13 cellular contexts compared by ENCODE assay signal in genomic region chr14:75978249-75978731, GRCh38. TPM values are rescaled to one million over a fixed set of nuclear protein-coding genes. Genes with fewer than 3 reads are reported as not detected.
DNase-seq lines count a peak whose midpoint lies in the region; ATAC-seq and TF ChIP-seq lines count a peak whose summit lies in the region.
"Had no signal": no experiment of that assay in that cellular context is flagged by ENCODE, and none has a peak within 500 bp of the region (broad histone marks: within the 10 kb centered on the region; RNA-seq: fewer than 3 reads in every experiment).

No MANE protein-coding gene starts in this region.

- no peaks in the 10 kb centered on the region for H3K27me3 ChIP-seq in dorsolateral prefrontal cortex
- no peaks in the 10 kb centered on the region for H3K27me3 ChIP-seq in stomach
- no peaks in the 10 kb centered on the region for H3K27me3 ChIP-seq in suprapubic skin
- H3K27me3 ChIP-seq: MG63, pancreas had no signal

- TF ChIP-seq EP300 in stomach (IDR thresholded peaks at IDR 0.05) (no peak), suprapubic skin (IDR thresholded peaks at IDR 0.05) (no peak)

- H3K9me3 ChIP-seq in stomach = no peaks in the 10 kb centered on the region
- no peaks in the 10 kb centered on the region for H3K9me3 ChIP-seq in suprapubic skin
- H3K9me3 ChIP-seq: MG63, pancreas had no signal

- CTCF ChIA-PET in activated naive CD4-positive, alpha-beta T cell treated with anti-CD3 and anti-CD28 coated beads for 36 hours (lab: Charles Lee) = interaction anchor here (0.7 to 13.8 kb wide), 6 partner anchors 18 to 277 kb away, joined by 3 to 131 read pairs (median 4); no protein-coding TSS in a partner anchor

- H3K36me3 Mint-ChIP-seq in activated naive CD4-positive, alpha-beta T cell treated with anti-CD3 and anti-CD28 coated beads for 36 hours (ENCODE audit: low read depth) = no peaks in the 10 kb centered on the region
- no peaks in the 10 kb centered on the region for H3K36me3 Mint-ChIP-seq in activated naive CD4-positive, alpha-beta T cell treated with anti-CD3 and anti-CD28 coated beads, Interleukin-2, amount 50 U/mL, for 72 hours
- no peaks in the 10 kb centered on the region for H3K36me3 Mint-ChIP-seq in nephron progenitor cell (ENCODE audit: low read depth)

- no peak for ATAC-seq in activated naive CD4-positive, alpha-beta T cell treated with anti-CD3 and anti-CD28 coated beads, Interleukin-2, amount 50 U/mL, for 72 hours
- ATAC-seq: Panc1, pancreas had no signal

- peak; percentile 43 for DNase-seq in activated naive CD4-positive, alpha-beta T cell treated with anti-CD3 and anti-CD28 coated beads for 36 hours
- DNase-seq in activated naive CD4-positive, alpha-beta T cell treated with anti-CD3 and anti-CD28 coated beads, Interleukin-2, amount 50 U/mL, for 72 hours (ENCODE audit: low spot score in 2 of 2) = no peak
- DNase-seq in NCI-H69 (lab: John Stamatoyannopoulos, UW) (peak; percentile 72), dorsolateral prefrontal cortex (no peak), stomach (peak; percentile 38), nephron progenitor cell (no peak), NCI-H2029 treated with DMSO at 0.1 percent for 48 hours (lab: John Stamatoyannopoulos, UW) (no peak), suprapubic skin (ENCODE audit: low spot score in 2 of 2) (no peak)
- DNase-seq: erythroblast, MG63 had no signal

- no peaks in the 10 kb centered on the region for H3K9me3 Mint-ChIP-seq in activated naive CD4-positive, alpha-beta T cell treated with anti-CD3 and anti-CD28 coated beads for 36 hours
- H3K9me3 Mint-ChIP-seq in activated naive CD4-positive, alpha-beta T cell treated with anti-CD3 and anti-CD28 coated beads, Interleukin-2, amount 50 U/mL, for 72 hours = no peaks in the 10 kb centered on the region
- H3K9me3 Mint-ChIP-seq in nephron progenitor cell = no peaks in the 10 kb centered on the region
- H3K9me3 Mint-ChIP-seq: CD14-positive monocyte had no signal

- TF ChIP-seq POLR2A in stomach (IDR thresholded peaks at IDR 0.05) (no peak), suprapubic skin (IDR thresholded peaks at IDR 0.05) (no peak)

- H3K4me1 ChIP-seq in stomach (peaks cover 32 to 60% (median 53%) of the 10 kb centered on the region in 4 donors), suprapubic skin (peaks cover 44% of the 10 kb centered on the region)

- H3K4me1 Mint-ChIP-seq in activated naive CD4-positive, alpha-beta T cell treated with anti-CD3 and anti-CD28 coated beads for 36 hours (ENCODE audit: low read depth) = peaks cover 33% of the 10 kb centered on the region
- peaks cover 59% of the 10 kb centered on the region for H3K4me1 Mint-ChIP-seq in nephron progenitor cell

- no peaks in the 10 kb centered on the region for H3K36me3 ChIP-seq in stomach
- no peaks in the 10 kb centered on the region for H3K36me3 ChIP-seq in suprapubic skin
- H3K36me3 ChIP-seq: MG63, pancreas had no signal

- H3K27ac ChIP-seq in dorsolateral prefrontal cortex (peak overlapping the region in 33 of 59 donors; percentile 9 to 99 (median 96)), stomach (peak overlapping the region in 3 of 5 donors; percentile 12 to 98 (median 97)), suprapubic skin (no peak overlapping the region)

- TF ChIP-seq CTCF in dorsolateral prefrontal cortex (IDR thresholded peaks at IDR 0.05 in 54 of 56, conservative IDR thresholded peaks at IDR 0.05 in 2 of 56; ENCODE audit: low read depth in 1 of 56, partially characterized antibody in 56 of 56) = no peak
- no peak for TF ChIP-seq CTCF in stomach (IDR thresholded peaks at IDR 0.05)
- TF ChIP-seq CTCF in nephron progenitor cell (IDR thresholded peaks at IDR 0.05) = no peak
- no peak for TF ChIP-seq CTCF in suprapubic skin (IDR thresholded peaks at IDR 0.05)

- no peak overlapping the region for H3K27ac Mint-ChIP-seq in activated naive CD4-positive, alpha-beta T cell treated with anti-CD3 and anti-CD28 coated beads for 36 hours
- no peak overlapping the region for H3K27ac Mint-ChIP-seq in activated naive CD4-positive, alpha-beta T cell treated with anti-CD3 and anti-CD28 coated beads, Interleukin-2, amount 50 U/mL, for 72 hours
- H3K27ac Mint-ChIP-seq in nephron progenitor cell = no peak overlapping the region
- H3K27ac Mint-ChIP-seq: CD14-positive monocyte had no signal

- H3K4me3 ChIP-seq in dorsolateral prefrontal cortex (peak overlapping the region in 14 of 59 donors; percentile 1 to 86 (median 82)), stomach (no peak overlapping the region), suprapubic skin (no peak overlapping the region)
- H3K4me3 ChIP-seq: MG63 had no signal

- H3K4me3 Mint-ChIP-seq in activated naive CD4-positive, alpha-beta T cell treated with anti-CD3 and anti-CD28 coated beads for 36 hours = no peak overlapping the region
- H3K4me3 Mint-ChIP-seq in nephron progenitor cell = no peak overlapping the region
- H3K4me3 Mint-ChIP-seq: CD14-positive monocyte had no signal

- WGBS in stomach, 5 donors = 52 to 60% (median 53%) methylated on average over 10 of the region's 10 CpGs
- 74% methylated on average over 7 of the region's 10 CpGs for WGBS in suprapubic skin

- no peaks in the 10 kb centered on the region for H3K27me3 Mint-ChIP-seq in activated naive CD4-positive, alpha-beta T cell treated with anti-CD3 and anti-CD28 coated beads for 36 hours (ENCODE audit: low read depth)
- H3K27me3 Mint-ChIP-seq in nephron progenitor cell (ENCODE audit: low read depth, poor library complexity) = peaks cover 22% of the 10 kb centered on the region

- intact Hi-C loops in activated naive CD4-positive, alpha-beta T cell treated with anti-CD3 and anti-CD28 coated beads for 36 hours (cut with micrococcal nuclease) = no loop called here
- intact Hi-C loops in dorsolateral prefrontal cortex (cut with DNase I) = no loop called here
- intact Hi-C loops in stomach (cut with DNase I; ENCODE audit: low total_unique reads) = loop anchor here (10.0 kb wide), 1 partner anchor 173 kb away; no protein-coding TSS in a partner anchor

RNA-seq across cellular contexts. Expression of gene TGFB3, which starts 3.5 kb away (rescaled TPM):
- total RNA-seq in activated naive CD4-positive, alpha-beta T cell treated with anti-CD3 and anti-CD28 coated beads for 36 hours = 1 to 10 TPM; 3.6 to 4.4 TPM
- 1 to 10 TPM; 2.8 to 6.3 TPM for total RNA-seq in activated naive CD4-positive, alpha-beta T cell treated with anti-CD3 and anti-CD28 coated beads, Interleukin-2, amount 50 U/mL, for 72 hours
- 100 to 1,000 TPM in 13 of 120 experiments, 10 to 100 TPM in 107; 15.5 to 151 (median 45.7) TPM for total RNA-seq in dorsolateral prefrontal cortex
- total RNA-seq in stomach = 10 to 100 TPM in 2 of 5 donors, 1 to 10 TPM in 2, not detected in 1; 2.0 to 24.6 (median 13.9) TPM
- 10 to 100 TPM in 2 of 3 donors, 1 to 10 TPM in 1; 5.7 to 17.6 (median 13.9) TPM for polyA plus RNA-seq in stomach
- total RNA-seq in suprapubic skin = 1 to 10 TPM; 3.3 to 6.4 (median 5.0) TPM

RNA-seq across cellular contexts. Expression of gene IFT43, which starts 7.3 kb away (rescaled TPM):
- total RNA-seq in activated naive CD4-positive, alpha-beta T cell treated with anti-CD3 and anti-CD28 coated beads for 36 hours = 10 to 100 TPM in 1 of 2 experiments, 1 to 10 TPM in 1; 9.8 to 10.8 TPM
- total RNA-seq in activated naive CD4-positive, alpha-beta T cell treated with anti-CD3 and anti-CD28 coated beads, Interleukin-2, amount 50 U/mL, for 72 hours = 1 to 10 TPM; 6.3 to 9.7 TPM
- total RNA-seq in dorsolateral prefrontal cortex (10 to 100 TPM; 24.1 to 68.0 (median 40.6) TPM), stomach (100 to 1,000 TPM in 1 of 5 donors, 10 to 100 TPM in 3, 1 to 10 TPM in 1; 7.6 to 129 (median 37.8) TPM), suprapubic skin (10 to 100 TPM; 20.3 to 27.8 (median 22.0) TPM)
- polyA plus RNA-seq in stomach = 10 to 100 TPM; 33.0 to 47.0 (median 44.1) TPM

Comparison
In these comparisons a context has a peak if more than half of its experiments do, and no peak if none do; other contexts are left out.
1. DNase-seq: peak in activated naive CD4-positive, alpha-beta T cell treated with anti-CD3 and anti-CD28 coated beads for 36 hours (single experiment), NCI-H69 (single experiment) and stomach (single experiment); none in activated naive CD4-positive, alpha-beta T cell treated with anti-CD3 and anti-CD28 coated beads, Interleukin-2, amount 50 U/mL, for 72 hours (0 of 2), dorsolateral prefrontal cortex (0 of 10), nephron progenitor cell (single experiment), NCI-H2029 treated with DMSO at 0.1 percent for 48 hours (single experiment) and suprapubic skin (0 of 2).